ENCODE assay signal across 14 cellular contexts in genomic region chr1:93253471-93253870, GRCh38.
"Had no signal": no experiment of that assay in that cellular context is flagged by ENCODE, and none has a peak within 500 bp of the region (broad histone marks: within the 10 kb centered on the region; RNA-seq: fewer than 3 reads in every experiment).

No MANE protein-coding gene starts in this region.

- H3K27ac Mint-ChIP-seq: activated naive CD8-positive, alpha-beta T cell treated with anti-CD3 and anti-CD28 coated beads, Interleukin-2, amount 10 ng/mL, durations not matched to agents 7 days and 5 days; mesothelial cell of epicardium; stimulated activated naive CD8-positive, alpha-beta T cell treated with anti-CD3 and anti-CD28 coated beads, Interleukin-15, Interleukin-2, amounts not matched to agents 100 ng/mL and 50 ng/mL, for 24 hours; T-helper 2 cell treated with Interferon-gamma antibody and Interleukin-4, amounts not matched to agents 5 μg/mL and 100 μg/mL, for 36 hours had no signal

- H3K4me1 Mint-ChIP-seq: mesothelial cell of epicardium had no signal

- ATAC-seq: activated CD4-positive, CD25-positive, alpha-beta regulatory T cell treated with anti-CD3 and anti-CD28 coated beads, Interleukin-2, amount 50 U/mL, for 24 hours had no signal

- H3K27me3 ChIP-seq: colonic mucosa, heart right ventricle, upper lobe of left lung had no signal

- DNase-seq: activated CD4-positive, alpha-beta T cell treated with anti-CD3 and anti-CD28 coated beads, Interleukin-2, amount 50 U/mL, for 4 hours; activated gamma-delta T cell; activated naive CD8-positive, alpha-beta T cell treated with anti-CD3 and anti-CD28 coated beads, Interleukin-2, amount 10 ng/mL, durations not matched to agents 7 days and 5 days; activated T-cell treated with anti-CD3 and anti-CD28 coated beads, Interleukin-2, amount 50 U/mL, for 48 hours; colonic mucosa; heart right ventricle; retina; stimulated activated CD4-positive, alpha-beta T cell treated with anti-CD3 and anti-CD28 coated beads, Interleukin-15, amount 100 ng/mL, for 24 hours; stimulated activated CD4-positive, alpha-beta T cell treated with anti-CD3 and anti-CD28 coated beads, Interleukin-4, amount 100 ng/mL, for 24 hours; upper lobe of left lung had no signal

- H3K27me3 Mint-ChIP-seq: activated naive CD8-positive, alpha-beta T cell treated with anti-CD3 and anti-CD28 coated beads, Interleukin-2, amount 10 ng/mL, durations not matched to agents 7 days and 5 days; stimulated activated naive CD8-positive, alpha-beta T cell treated with anti-CD3 and anti-CD28 coated beads, Interleukin-15, Interleukin-2, amounts not matched to agents 100 ng/mL and 50 ng/mL, for 24 hours had no signal

- H3K4me3 ChIP-seq: colonic mucosa, heart right ventricle, upper lobe of left lung had no signal

- H3K27ac ChIP-seq: colonic mucosa, heart right ventricle, upper lobe of left lung had no signal

- H3K4me3 Mint-ChIP-seq: activated naive CD8-positive, alpha-beta T cell treated with anti-CD3 and anti-CD28 coated beads, Interleukin-2, amount 10 ng/mL, durations not matched to agents 7 days and 5 days; mesothelial cell of epicardium; stimulated activated naive CD8-positive, alpha-beta T cell treated with anti-CD3 and anti-CD28 coated beads, Interleukin-15, Interleukin-2, amounts not matched to agents 100 ng/mL and 50 ng/mL, for 24 hours; T-helper 2 cell treated with Interferon-gamma antibody and Interleukin-4, amounts not matched to agents 5 μg/mL and 100 μg/mL, for 36 hours had no signal

- H3K36me3 ChIP-seq: colonic mucosa, upper lobe of left lung had no signal

- H3K4me1 ChIP-seq: colonic mucosa, heart right ventricle, upper lobe of left lung had no signal

- H3K9me3 ChIP-seq: colonic mucosa had no signal
